Comparison of ENCODE assay signal across 27 cellular contexts in genomic region chr9:95954940-95955339, GRCh38.
DNase-seq lines count a peak whose midpoint lies in the region; FAIRE-seq and TF ChIP-seq lines count a peak whose summit lies in the region.
"Had no signal": no experiment of that assay in that cellular context is flagged by ENCODE, and none has a peak within 500 bp of the region (broad histone marks: within the 10 kb centered on the region; RNA-seq: fewer than 3 reads in every experiment).

No MANE protein-coding gene starts in this region.

- H3K27me3 ChIP-seq in astrocyte (ENCODE audit: insufficient read depth, low read length), result no peaks in the 10 kb centered on the region
- H3K27me3 ChIP-seq: MG63 had no signal

- H3K9ac ChIP-seq in astrocyte (ENCODE audit: low read length), result no peak overlapping the region

- H3K9me3 ChIP-seq in astrocyte (ENCODE audit: insufficient read depth, low read depth, low read length), result no peaks in the 10 kb centered on the region

- H3K27me3 Mint-ChIP-seq in activated T-cell treated with anti-CD3 and anti-CD28 coated beads, Interleukin-2, amount 50 U/mL, for 24 hours, result no peaks in the 10 kb centered on the region
- H3K27me3 Mint-ChIP-seq in astrocyte (ENCODE audit: low read depth, unreplicated experiment), result no peaks in the 10 kb centered on the region
- H3K27me3 Mint-ChIP-seq: CD4-positive, alpha-beta memory T cell had no signal

- H3K36me3 ChIP-seq in astrocyte (ENCODE audit: insufficient read depth, low read length), result peaks cover 4% of the 10 kb centered on the region

- DNase-seq in activated T-cell treated with anti-CD3 and anti-CD28 coated beads, Interleukin-2, amount 50 U/mL, for 24 hours, result no peak
- DNase-seq in activated T-cell treated with anti-CD3 and anti-CD28 coated beads, Interleukin-2, amount 50 U/mL, for 48 hours, result no peak
- peak; percentile 7 for DNase-seq in stimulated activated CD4-positive, alpha-beta T cell treated with anti-CD3 and anti-CD28 coated beads, Interleukin-1b, Interleukin-23, amount 100 ng/mL, for 48 hours
- no peak for DNase-seq in stimulated activated CD4-positive, alpha-beta T cell treated with anti-CD3 and anti-CD28 coated beads, Interleukin-4, amount 100 ng/mL, for 4 hours
- DNase-seq in astrocyte (ENCODE audit: low read depth), result peak; percentile 3
- no peak for DNase-seq in SHP77 (lab: John Stamatoyannopoulos, UW)
- DNase-seq in NCI-H1417 treated with DMSO at 0.1 percent for 48 hours (lab: John Stamatoyannopoulos, UW), result no peak
- no peak for DNase-seq in ACHN
- DNase-seq: C1 segment of cervical spinal cord; CD4-positive, alpha-beta memory T cell; COR-L47; DMS53; GOT3; HFFc6; KBM-7; MG63; NCI-H1694; NCI-H2029 treated with DMSO at 0.1 percent for 48 hours; NCI-H446 treated with DMSO at 0.1 percent for 48 hours; NCI-H526; NCI-H82; NK-92 treated with Interleukin-12 subunit alpha and Interleukin-12 subunit beta, amount 100 ng/mL, for 24 hours; PC-9; Right ventricle myocardium superior; RPMI8226 had no signal

- H4K20me1 ChIP-seq in astrocyte (ENCODE audit: insufficient read depth, low read length), result no peaks in the 10 kb centered on the region

- peaks cover 29% of the 10 kb centered on the region for H3K4me1 Mint-ChIP-seq in activated T-cell treated with anti-CD3 and anti-CD28 coated beads, Interleukin-2, amount 50 U/mL, for 24 hours (ENCODE audit: low read depth)
- H3K4me1 Mint-ChIP-seq in astrocyte (ENCODE audit: low read depth, unreplicated experiment), result no peaks in the 10 kb centered on the region

- H3K79me2 ChIP-seq in astrocyte (ENCODE audit: insufficient read depth, low read length), result no peaks in the 10 kb centered on the region

- no peak for TF ChIP-seq CTCF in astrocyte (IDR thresholded peaks at IDR 0.05; ENCODE audit: insufficient read depth, low read depth, low read length)

- no peak overlapping the region for H3K4me3 Mint-ChIP-seq in activated T-cell treated with anti-CD3 and anti-CD28 coated beads, Interleukin-2, amount 50 U/mL, for 24 hours
- no peak overlapping the region for H3K4me3 Mint-ChIP-seq in astrocyte (ENCODE audit: unreplicated experiment)
- H3K4me3 Mint-ChIP-seq: CD4-positive, alpha-beta memory T cell; HFFc6 had no signal

- H3K27ac ChIP-seq in astrocyte (ENCODE audit: low read depth, low read length), result no peak overlapping the region
- H3K27ac ChIP-seq: A549, PC-9 had no signal

- FAIRE-seq in astrocyte (lab: Jason Lieb, UNC), result no peak
- FAIRE-seq: A549 had no signal

- no peaks in the 10 kb centered on the region for H3K4me1 ChIP-seq in astrocyte (ENCODE audit: insufficient read depth, low read length)
- H3K4me1 ChIP-seq: A549, HAP-1 had no signal

- H2AFZ ChIP-seq in astrocyte (ENCODE audit: low read depth, low read length), result no peak overlapping the region
- H2AFZ ChIP-seq: PC-9 had no signal

- peaks cover 82% of the 10 kb centered on the region for H3K36me3 Mint-ChIP-seq in activated T-cell treated with anti-CD3 and anti-CD28 coated beads, Interleukin-2, amount 50 U/mL, for 24 hours (ENCODE audit: low read depth)
- peaks cover 30% of the 10 kb centered on the region for H3K36me3 Mint-ChIP-seq in astrocyte (ENCODE audit: low read depth, unreplicated experiment)

- peaks cover 20% of the 10 kb centered on the region for H3K9me3 Mint-ChIP-seq in activated T-cell treated with anti-CD3 and anti-CD28 coated beads, Interleukin-2, amount 50 U/mL, for 24 hours
- H3K9me3 Mint-ChIP-seq in astrocyte (ENCODE audit: unreplicated experiment), result peaks cover 12% of the 10 kb centered on the region
- H3K9me3 Mint-ChIP-seq: HFFc6 had no signal

- H3K4me2 ChIP-seq in astrocyte (ENCODE audit: low read length), result no peak overlapping the region
- H3K4me2 ChIP-seq: A549, PC-9 had no signal

- in situ Hi-C loops in ACHN (cut with HindIII; ENCODE audit: low pct_ligation_motif_present, low pct_unique_long_range_greater_than_20kb, low sequenced_read_pairs), result no loop called here

- H3K4me3 ChIP-seq in astrocyte (ENCODE audit: insufficient read depth, low read depth, low read length), result no peak overlapping the region
- H3K4me3 ChIP-seq: A549, HAP-1, MG63, PC-9 had no signal

- peak overlapping the region; percentile 86 for H3K27ac Mint-ChIP-seq in activated T-cell treated with anti-CD3 and anti-CD28 coated beads, Interleukin-2, amount 50 U/mL, for 24 hours
- H3K27ac Mint-ChIP-seq in astrocyte (ENCODE audit: unreplicated experiment), result no peak overlapping the region
- H3K27ac Mint-ChIP-seq: HFFc6 had no signal

Comparison
In these comparisons a context has a peak if more than half of its experiments do, and no peak if none do; other contexts are left out.
1. DNase-seq: peak in stimulated activated CD4-positive, alpha-beta T cell treated with anti-CD3 and anti-CD28 coated beads, Interleukin-1b, Interleukin-23, amount 100 ng/mL, for 48 hours (single experiment) and astrocyte (single experiment); none in activated T-cell treated with anti-CD3 and anti-CD28 coated beads, Interleukin-2, amount 50 U/mL, for 24 hours (single experiment), activated T-cell treated with anti-CD3 and anti-CD28 coated beads, Interleukin-2, amount 50 U/mL, for 48 hours (0 of 2), stimulated activated CD4-positive, alpha-beta T cell treated with anti-CD3 and anti-CD28 coated beads, Interleukin-4, amount 100 ng/mL, for 4 hours (0 of 2), SHP77 (0 of 2), NCI-H1417 treated with DMSO at 0.1 percent for 48 hours (single experiment) and ACHN (single experiment).